In the genomic region with DNA sequence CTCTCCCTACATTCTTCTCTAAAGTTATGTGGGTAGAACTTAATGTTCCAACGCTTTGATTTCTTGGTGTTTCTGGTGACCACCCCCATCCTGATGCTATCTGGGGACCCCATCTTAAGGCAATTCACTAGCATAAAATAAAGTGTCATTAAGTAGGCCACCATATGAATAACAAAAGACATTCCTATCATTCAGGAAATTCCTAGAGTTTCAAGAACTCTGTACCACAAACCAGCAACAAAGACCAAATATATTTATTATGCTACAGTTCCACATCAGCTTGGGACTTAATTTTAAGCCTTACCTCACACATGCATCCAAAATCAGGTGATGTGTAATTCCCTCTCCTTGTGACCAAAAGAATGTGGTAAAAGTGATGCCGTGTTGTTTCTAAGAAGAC, we compare ENCODE assay signal across 12 cellular contexts.
"Had no signal": no experiment of that assay in that cellular context is flagged by ENCODE, and none has a peak within 500 bp of the region (broad histone marks: within the 10 kb centered on the region; RNA-seq: fewer than 3 reads in every experiment).

No MANE protein-coding gene starts in this region.

- H3K36me3 ChIP-seq: cardiac muscle cell, gastroesophageal sphincter, heart right ventricle, sigmoid colon, spleen, upper lobe of left lung had no signal

- H3K27me3 ChIP-seq: cardiac muscle cell, gastroesophageal sphincter, heart right ventricle, sigmoid colon, spleen, upper lobe of left lung had no signal

- DNase-seq: activated CD4-positive, alpha-beta T cell treated with anti-CD3 and anti-CD28 coated beads, Interleukin-2, amount 50 U/mL, for 1 hour; aorta; heart right ventricle; kidney glomerular epithelial cell; sigmoid colon; spleen; upper lobe of left lung had no signal

- H3K4me3 Mint-ChIP-seq: activated T-helper 1 cell treated with anti-CD3 and anti-CD28 coated beads, Interleukin-12 subunit alpha, Interleukin-12 subunit beta, Interleukin-2, Interleukin-4 antibody, amounts not matched to agents 30 ng/mL and 10 ng/mL and 1 ng/mL, durations not matched to agents 14 hours and 24 hours and 36 hours; nephron; stimulated activated naive CD8-positive, alpha-beta T cell treated with anti-CD3 and anti-CD28 coated beads, Interleukin-15, Interleukin-2, amounts not matched to agents 100 ng/mL and 50 ng/mL, for 24 hours had no signal

- ATAC-seq: gastroesophageal sphincter, heart right ventricle had no signal

- H3K4me1 ChIP-seq: gastroesophageal sphincter, heart right ventricle, sigmoid colon, spleen, upper lobe of left lung had no signal

- H3K27ac ChIP-seq: cardiac muscle cell, gastroesophageal sphincter, heart right ventricle, sigmoid colon, spleen, upper lobe of left lung had no signal

- H3K27ac Mint-ChIP-seq: activated T-helper 1 cell treated with anti-CD3 and anti-CD28 coated beads, Interleukin-12 subunit alpha, Interleukin-12 subunit beta, Interleukin-2, Interleukin-4 antibody, amounts not matched to agents 30 ng/mL and 10 ng/mL and 1 ng/mL, durations not matched to agents 14 hours and 24 hours and 36 hours; nephron; stimulated activated naive CD8-positive, alpha-beta T cell treated with anti-CD3 and anti-CD28 coated beads, Interleukin-15, Interleukin-2, amounts not matched to agents 100 ng/mL and 50 ng/mL, for 24 hours had no signal

- H3K4me3 ChIP-seq: cardiac muscle cell, gastroesophageal sphincter, heart right ventricle, sigmoid colon, spleen, upper lobe of left lung had no signal

- H3K9me3 Mint-ChIP-seq: nephron had no signal

- H3K4me1 Mint-ChIP-seq: nephron had no signal

- H3K27me3 Mint-ChIP-seq: stimulated activated naive CD8-positive, alpha-beta T cell treated with anti-CD3 and anti-CD28 coated beads, Interleukin-15, Interleukin-2, amounts not matched to agents 100 ng/mL and 50 ng/mL, for 24 hours had no signal

- H3K9me3 ChIP-seq: gastroesophageal sphincter, upper lobe of left lung had no signal
